8 cellular contexts compared by ENCODE assay signal in the genomic region with DNA sequence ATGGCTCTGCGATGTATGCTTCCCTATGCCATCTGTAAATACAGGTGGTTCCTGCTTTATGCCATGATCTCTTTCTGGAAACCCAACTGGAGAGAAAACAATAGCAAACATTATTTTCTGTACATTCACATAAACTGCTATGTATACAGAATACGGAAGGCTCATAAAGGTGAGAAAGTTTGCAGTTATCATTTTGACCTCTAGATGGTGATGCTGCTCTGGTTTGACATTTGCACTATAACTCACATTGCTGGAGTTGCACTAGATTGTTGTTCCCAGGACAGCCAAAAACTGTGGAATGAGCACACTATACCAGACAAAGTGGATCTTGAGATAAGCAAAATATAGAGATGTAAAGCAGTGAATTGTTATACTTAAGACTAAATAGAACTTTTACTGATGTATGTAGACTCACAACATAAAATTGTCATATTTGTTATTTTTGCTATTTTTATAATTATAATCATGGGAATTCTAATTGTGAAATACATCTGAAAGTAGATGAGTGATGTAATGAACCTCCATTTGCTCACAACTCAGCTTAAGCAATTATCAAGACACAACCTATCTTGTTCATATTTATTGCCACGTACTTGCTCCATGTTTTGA.
DNase-seq lines count a peak whose midpoint lies in the region; ATAC-seq and TF ChIP-seq lines count a peak whose summit lies in the region.

No MANE protein-coding gene starts in this region.

- no peak overlapping the region for H3K9ac ChIP-seq in DND-41 (ENCODE audit: low read depth, low read length)

- POLR2A ChIA-PET in OCI-LY7 (lab: Charles Lee) = no interaction called here

- ATAC-seq in DND-41 (ENCODE audit: insufficient read depth, low read depth) = peak; percentile 68; the same call in 2 of the 3 replicates
- ATAC-seq in GM21390 (IDR thresholded peaks at IDR 0.05; ENCODE audit: unreplicated experiment) = peak; percentile 86
- ATAC-seq in esophagus mucosa = peak; percentile 43

- H3K27ac ChIP-seq in DND-41 (ENCODE audit: low read length) (no peak overlapping the region), HL-60 (replicated peaks) (no peak overlapping the region), OCI-LY7 (ENCODE audit: low read depth, low read length, poor library complexity, severe bottlenecking) (no peak overlapping the region)

- CTCF ChIA-PET in OCI-LY7 (lab: Charles Lee; ENCODE audit: unreplicated experiment) = no interaction called here

- H4K20me1 ChIP-seq in DND-41 (ENCODE audit: insufficient read depth, low read length) (no peaks in the 10 kb centered on the region), OCI-LY7 (ENCODE audit: insufficient read depth, low read length) (no peaks in the 10 kb centered on the region)

- H3K27me3 ChIP-seq in DND-41 (ENCODE audit: insufficient read depth, low read length, poor library complexity) (no peaks in the 10 kb centered on the region), HL-60 (ENCODE audit: insufficient read depth, poor library complexity, severe bottlenecking) (no peaks in the 10 kb centered on the region)

- no TSS peak for BruUV-seq in OCI-LY7 (replicated peaks; lab: Mats Ljungman, UMichigan)

- no peaks in the 10 kb centered on the region for H3K4me1 ChIP-seq in DND-41 (ENCODE audit: insufficient read depth, low read length)
- no peaks in the 10 kb centered on the region for H3K4me1 ChIP-seq in OCI-LY7 (ENCODE audit: insufficient read depth, low read length, poor library complexity, severe bottlenecking)

- H2AFZ ChIP-seq in DND-41 (ENCODE audit: low read depth, low read length) (no peak overlapping the region), OCI-LY7 (ENCODE audit: low read length) (no peak overlapping the region)

- TF ChIP-seq CTCF in DND-41 (IDR thresholded peaks at IDR 0.05; ENCODE audit: borderline replicate concordance, extremely low read depth, low read length, poor library complexity, severe bottlenecking) (peak; percentile 79), HL-60 (IDR thresholded peaks at IDR 0.05; ENCODE audit: insufficient read depth, low read length) (peak; percentile 73), OCI-LY7 (conservative IDR thresholded peaks at IDR 0.05; ENCODE audit: low read length) (peak; percentile 91)

- H3K9me3 ChIP-seq in DND-41 (ENCODE audit: insufficient read depth, low read length, severe bottlenecking) (no peaks in the 10 kb centered on the region), OCI-LY7 (ENCODE audit: low read length) (no peaks in the 10 kb centered on the region)

- no peaks in the 10 kb centered on the region for H3K9me2 ChIP-seq in OCI-LY7 (ENCODE audit: insufficient read depth, low read length)

- no peak overlapping the region for H3K4me3 ChIP-seq in DND-41 (ENCODE audit: low read depth in 1 of 2, low read length in 2 of 2)
- no peak overlapping the region for H3K4me3 ChIP-seq in HL-60 (replicated peaks; ENCODE audit: insufficient read depth, low read length)
- H3K4me3 ChIP-seq in OCI-LY7 (ENCODE audit: low read depth, low read length, poor library complexity, severe bottlenecking) = no peak overlapping the region

- H3K36me3 ChIP-seq in DND-41 (ENCODE audit: insufficient read depth, low read length) = no peaks in the 10 kb centered on the region
- H3K36me3 ChIP-seq in OCI-LY7 (ENCODE audit: insufficient read depth, low read length) = no peaks in the 10 kb centered on the region

- H3K4me2 ChIP-seq in DND-41 (ENCODE audit: insufficient read depth, low read length) (no peak overlapping the region), OCI-LY7 (ENCODE audit: low read length) (no peak overlapping the region)

- DNase-seq in DND-41 (no peak), HL-60 (ENCODE audit: low read depth in 1 of 2, low spot score in 1 of 2) (peak; percentile 1 to 2), OCI-LY7 (ENCODE audit: low spot score) (peak; percentile 28), pons (ENCODE audit: low spot score) (peak; percentile 68), NOMO-1 (lab: John Stamatoyannopoulos, UW; ENCODE audit: unreplicated experiment in 2 of 2) (no peak)
- DNase-seq in activated effector memory CD4-positive, alpha-beta T cell treated with Interleukin-2 at 50 U/mL for 16 hours = no peak

- H3K79me2 ChIP-seq in DND-41 (ENCODE audit: insufficient read depth, low read length) (no peaks in the 10 kb centered on the region), OCI-LY7 (ENCODE audit: insufficient read depth, low read depth, low read length) (no peaks in the 10 kb centered on the region)

- intact Hi-C loops in OCI-LY7 (cut with micrococcal nuclease; ENCODE audit: unreplicated experiment) = no loop called here

Comparison
In these comparisons a context has a peak if more than half of its experiments do, and no peak if none do; other contexts are left out.
1. DNase-seq: peak in HL-60 (2 of 2), OCI-LY7 (single experiment) and pons (single experiment); none in DND-41 (single experiment), activated effector memory CD4-positive, alpha-beta T cell treated with Interleukin-2 at 50 U/mL for 16 hours (single experiment) and NOMO-1 (0 of 2).
2. Peak in every context shown above with its lines, with median percentiles within 50 percentile points of each other: ATAC-seq and CTCF ChIP-seq.